8 cellular contexts compared by ENCODE assay signal in genomic region chr18:23452728-23453656, GRCh38. TPM values are rescaled to one million over a fixed set of nuclear protein-coding genes. Genes with fewer than 3 reads are reported as not detected.
A peak's percentile ranks its signal among the peaks of the same experiment; 100 is the strongest.
DNase-seq lines count a peak whose midpoint lies in the region; ATAC-seq and TF ChIP-seq lines count a peak whose summit lies in the region.

RIOK3 (plus strand) TSS chr18:23453287; CDS start chr18:23453440, 153 bp downstream.

- H3K36me3 ChIP-seq in right atrium auricular region (no peaks in the 10 kb centered on the region), uterus (no peaks in the 10 kb centered on the region)

- peak within 1 kb of the TSS; percentile 91 to 95 for H3K27ac ChIP-seq in right atrium auricular region
- H3K27ac ChIP-seq in uterus = peak within 1 kb of the TSS; percentile 86

- H3K4me1 ChIP-seq in right atrium auricular region = peaks cover 0 to 40% of the 10 kb centered on the region in 2 donors
- H3K4me1 ChIP-seq in uterus = peaks cover 0 to 5% of the 10 kb centered on the region in 2 donors

- no peak for TF ChIP-seq CTCF in right atrium auricular region (IDR thresholded peaks at IDR 0.05)
- peak in 2 of 4 experiments; percentile 10 to 31 for TF ChIP-seq CTCF in uterus (IDR thresholded peaks at IDR 0.05)

- ATAC-seq in GM18499 (IDR thresholded peaks at IDR 0.05; ENCODE audit: insufficient read depth, unreplicated experiment) (peak; percentile 88), HG02943 (IDR thresholded peaks at IDR 0.05; ENCODE audit: low read depth, unreplicated experiment) (peak; percentile 98)

- peak; percentile 84 to 86 for TF ChIP-seq POLR2A in uterus (IDR thresholded peaks at IDR 0.05)

- peak; percentile 71 for DNase-seq in NCI-H187 treated with DMSO at 0.1 percent for 48 hours (lab: John Stamatoyannopoulos, UW)
- peak; percentile 72 to 99 (median 96) for DNase-seq in anterior cingulate cortex (lab: John Stamatoyannopoulos, UW)
- DNase-seq in right atrium auricular region (ENCODE audit: low spot score) = peak; percentile 98
- DNase-seq in pulmonary artery endothelial cell (ENCODE audit: low read depth, low spot score) = peak; percentile 73
- peak; percentile 95 to 96 for DNase-seq in uterus

- H3K27me3 ChIP-seq in right atrium auricular region (no peaks in the 10 kb centered on the region), uterus (no peaks in the 10 kb centered on the region)

- H3K9me3 ChIP-seq in right atrium auricular region (no peaks in the 10 kb centered on the region), uterus (no peaks in the 10 kb centered on the region)

- H3K4me3 ChIP-seq in right atrium auricular region = peak within 1 kb of the TSS; percentile 84 to 86
- H3K4me3 ChIP-seq in uterus = peak within 1 kb of the TSS; percentile 58 to 90

- intact Hi-C loops in T-helper 2 cell treated with Interferon-gamma antibody and Interleukin-4, amounts not matched to agents 100 ng/mL and 5 ng/mL, for 36 hours (cut with micrococcal nuclease) = loop anchor here (1.0 to 5.0 kb wide), 6 partner anchors 15 to 559 kb away; partner anchors contain the start of genes NPC1, RBBP8, RMC1 and TTC39C
- intact Hi-C loops in uterus (cut with DNase I; ENCODE audit: low total_unique reads) = no loop called here

RNA-seq across cellular contexts. Expression of gene RIOK3, which starts in this region (rescaled TPM):
- 53.6 and 58.1 TPM in 2 replicates for total RNA-seq in T-helper 2 cell treated with Interferon-gamma antibody and Interleukin-4, amounts not matched to agents 100 ng/mL and 5 ng/mL, for 36 hours
- total RNA-seq in right atrium auricular region (10 to 100 TPM; 39.2 to 47.2 TPM), pulmonary artery endothelial cell (50.1 and 58.6 TPM in 2 replicates), uterus (10 to 100 TPM; 14.4 to 53.3 (median 39.8) TPM)

Comparison
In these comparisons a context has a peak if more than half of its experiments do, and no peak if none do; other contexts are left out.
1. Peak in every context shown above with its lines: DNase-seq, ATAC-seq, H3K4me3 ChIP-seq and H3K27ac ChIP-seq.